ENCODE assay signal across 10 cellular contexts in the genomic region with DNA sequence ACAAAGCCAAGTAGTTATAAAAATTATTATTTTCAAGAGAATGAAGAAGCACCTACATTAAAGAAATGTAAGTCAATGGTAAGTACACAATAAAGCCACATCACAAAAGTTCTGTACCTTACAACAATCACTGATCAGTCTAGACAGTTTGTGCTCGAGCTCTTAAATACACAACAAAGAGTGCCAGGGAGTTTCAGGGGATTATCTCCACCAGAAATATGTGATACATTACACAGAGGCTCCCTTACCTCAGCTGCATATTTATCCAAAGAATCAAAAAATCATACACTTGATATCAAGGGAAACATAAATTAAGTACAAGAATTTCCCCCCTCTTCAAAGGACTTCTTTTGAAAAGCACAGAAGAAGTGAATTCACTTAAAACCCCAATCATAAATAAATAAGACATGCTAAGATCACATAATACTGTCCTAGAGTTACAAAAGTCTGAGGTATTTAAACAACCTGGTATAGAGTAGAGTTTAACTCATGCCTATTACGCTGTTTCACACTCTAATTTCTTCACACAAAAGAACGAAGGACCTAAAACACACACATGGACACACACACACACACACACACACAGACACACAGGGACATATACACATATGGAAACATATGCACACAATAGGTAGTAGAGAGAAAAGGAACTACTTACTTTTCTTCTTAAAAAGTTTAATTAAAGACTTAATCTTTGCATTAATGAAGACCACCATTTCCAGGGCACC. TPM values are rescaled to one million over a fixed set of nuclear protein-coding genes. Genes with fewer than 3 reads are reported as not detected.
DNase-seq lines count a peak whose midpoint lies in the region; ATAC-seq and TF ChIP-seq lines count a peak whose summit lies in the region.
"Had no signal": no experiment of that assay in that cellular context is flagged by ENCODE, and none has a peak within 500 bp of the region (broad histone marks: within the 10 kb centered on the region; RNA-seq: fewer than 3 reads in every experiment).

No MANE protein-coding gene starts in this region.

- ATAC-seq in left ventricle myocardium superior (peak; percentile 49), left lung (peak; percentile 10), HG03135 (IDR thresholded peaks at IDR 0.05; ENCODE audit: unreplicated experiment) (no peak)

- peaks cover 0 to 21% of the 10 kb centered on the region in 2 donors for H3K4me1 ChIP-seq in right atrium auricular region
- H3K4me1 ChIP-seq in left lung: peaks cover 8 to 17% of the 10 kb centered on the region in 2 donors

- in situ Hi-C loops in astrocyte of the cerebellum (cut with HindIII; ENCODE audit: low sequenced_read_pairs): no loop called here

- intact Hi-C loops in left ventricle myocardium superior (cut with micrococcal nuclease) (no loop called here), left lung (cut with DNase I) (no loop called here)

- peaks cover 5% of the 10 kb centered on the region for H3K36me3 Mint-ChIP-seq in type B pancreatic cell

- H3K27ac ChIP-seq in right atrium auricular region: no peak overlapping the region
- H3K27ac ChIP-seq in left lung: no peak overlapping the region

- H3K4me3 ChIP-seq in right atrium auricular region (no peak overlapping the region), astrocyte of the cerebellum (ENCODE audit: low read depth, low read length) (peak overlapping the region; percentile 19), left lung (no peak overlapping the region)

- H3K9me3 ChIP-seq in right atrium auricular region (no peaks in the 10 kb centered on the region), left lung (no peaks in the 10 kb centered on the region)

- DNase-seq in left ventricle myocardium superior (no peak), right atrium auricular region (ENCODE audit: low spot score) (no peak), astrocyte of the cerebellum (ENCODE audit: low read depth) (no peak), left lung (no peak), type B pancreatic cell (ENCODE audit: extremely low spot score, unreplicated experiment) (no peak), RKO (ENCODE audit: low spot score) (no peak), COR-L47 (lab: John Stamatoyannopoulos, UW) (no peak)
- DNase-seq: stimulated activated CD4-positive, alpha-beta T cell treated with anti-CD3 and anti-CD28 coated beads, Interleukin-4, amount 100 ng/mL, for 4 hours had no signal

- H3K4me3 Mint-ChIP-seq in type B pancreatic cell: peak overlapping the region; percentile 79

- peaks cover 31% of the 10 kb centered on the region for H3K4me1 Mint-ChIP-seq in type B pancreatic cell (ENCODE audit: unreplicated experiment)

- H3K27me3 ChIP-seq in right atrium auricular region (no peaks in the 10 kb centered on the region), left lung (no peaks in the 10 kb centered on the region)

- no peaks in the 10 kb centered on the region for H3K9me3 Mint-ChIP-seq in type B pancreatic cell
- H3K9me3 Mint-ChIP-seq: activated T-helper 2 cell treated with anti-CD3 and anti-CD28 coated beads, Interferon-gamma antibody, Interleukin-2, Interleukin-4, amounts not matched to agents 10 μg/mL and 5 μg/mL and 100 μg/mL, durations not matched to agents 14 hours and 24 hours and 36 hours had no signal

- peak overlapping the region; percentile 71 for H3K27ac Mint-ChIP-seq in type B pancreatic cell
- H3K27ac Mint-ChIP-seq: activated T-helper 2 cell treated with anti-CD3 and anti-CD28 coated beads, Interferon-gamma antibody, Interleukin-2, Interleukin-4, amounts not matched to agents 10 μg/mL and 5 μg/mL and 100 μg/mL, durations not matched to agents 14 hours and 24 hours and 36 hours had no signal

- H3K36me3 ChIP-seq in right atrium auricular region: peaks cover 4% of the 10 kb centered on the region
- H3K36me3 ChIP-seq in left lung: peaks cover 0 to 6% of the 10 kb centered on the region in 2 donors

- no peaks in the 10 kb centered on the region for H3K27me3 Mint-ChIP-seq in type B pancreatic cell

- TF ChIP-seq CTCF in right atrium auricular region (IDR thresholded peaks at IDR 0.05) (no peak), astrocyte of the cerebellum (IDR thresholded peaks at IDR 0.05; ENCODE audit: low read depth, low read length, missing control alignments) (no peak), left lung (IDR thresholded peaks at IDR 0.05) (no peak), type B pancreatic cell (conservative IDR thresholded peaks at IDR 0.05) (no peak)

RNA-seq across cellular contexts. Expression of a gene that starts 0.6 kb away (rescaled TPM):
- total RNA-seq in left ventricle myocardium superior (53.0 TPM), right atrium auricular region (10 to 100 TPM; 34.3 to 41.6 TPM), left lung (10 to 100 TPM; 37.8 to 75.6 TPM), type B pancreatic cell (ENCODE audit: low replicate concordance) (29.7 and 63.9 TPM in 2 replicates)
